Comparison of ENCODE assay signal across 8 cellular contexts in the genomic region with DNA sequence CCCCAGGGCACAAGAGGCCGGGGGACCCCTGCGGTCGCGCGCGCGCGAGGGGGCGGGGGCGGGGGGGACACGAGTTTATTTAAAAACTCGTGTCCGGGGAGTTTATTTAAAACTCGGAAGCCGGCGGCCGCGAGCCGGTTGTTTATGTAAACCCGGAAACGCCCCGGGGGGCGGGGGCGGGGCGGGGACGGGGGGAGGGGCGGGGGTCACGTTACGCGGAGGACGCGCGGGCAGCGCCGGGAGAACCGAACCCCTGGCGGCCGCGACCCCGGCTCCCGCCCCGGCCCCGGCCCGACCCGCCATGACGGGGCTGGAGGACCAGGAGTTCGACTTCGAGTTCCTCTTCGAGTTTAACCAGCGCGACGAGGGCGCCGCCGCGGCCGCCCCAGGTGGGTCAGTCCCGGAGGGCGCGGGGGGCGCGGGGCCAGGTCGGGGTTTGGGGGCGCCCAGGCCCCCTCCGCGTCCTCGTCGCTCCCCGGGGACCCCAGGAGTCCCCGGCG. TPM values are rescaled to one million over a fixed set of nuclear protein-coding genes. Genes with fewer than 3 reads are reported as not detected.
A peak's percentile ranks its signal among the peaks of the same experiment; 100 is the strongest.
DNase-seq lines count a peak whose midpoint lies in the region; ATAC-seq, FAIRE-seq and TF ChIP-seq lines count a peak whose summit lies in the region.

No MANE protein-coding gene starts in this region.

- no peak for ATAC-seq in GM19395 (IDR thresholded peaks at IDR 0.05; ENCODE audit: unreplicated experiment)

- 0 to 5% (median 1%) methylated on average over 9 to 71 of the region's 71 CpGs for whole genome bisulfite sequencing in adrenal gland, 4 donors

- DNase-seq in NCI-H146 (lab: John Stamatoyannopoulos, UW) (peak; percentile 63), NCI-H146 treated with DMSO at 0.1 percent for 48 hours (lab: John Stamatoyannopoulos, UW; ENCODE audit: unreplicated experiment) (no peak), OCI-M1 (lab: John Stamatoyannopoulos, UW) (peak; percentile 41), adrenal gland (peak in 6 of 7 donors; percentile 48 to 68 (median 62)), iPS-NIHi7 (ENCODE audit: extremely low spot score) (peak; percentile 64), RCC 7860 (ENCODE audit: low spot score) (no peak)
- DNase-seq in stimulated activated CD4-positive, alpha-beta T cell treated with anti-CD3 and anti-CD28 coated beads, Interleukin-2, amount 100 ng/mL, for 24 hours = peak; percentile 67 to 76

- FAIRE-seq in RCC 7860 (lab: Jason Lieb, UNC) = no peak

- peaks cover 6 to 38% of the 10 kb centered on the region in 2 donors for H3K4me1 ChIP-seq in adrenal gland (replicated peaks in 1 of 2)

- peak overlapping the region in 3 of 5 donors; percentile 43 to 88 (median 78) for H3K27ac ChIP-seq in adrenal gland

- H3K27me3 ChIP-seq in adrenal gland = no peaks in the 10 kb centered on the region

- no peaks in the 10 kb centered on the region for H3K36me3 ChIP-seq in adrenal gland (replicated peaks in 1 of 2)

- no peaks in the 10 kb centered on the region for H3K9me3 ChIP-seq in adrenal gland (replicated peaks in 1 of 3)

- no peak for TF ChIP-seq POLR2A in adrenal gland (IDR thresholded peaks at IDR 0.05)

- no peak for TF ChIP-seq CTCF in adrenal gland (IDR thresholded peaks at IDR 0.05)

- H3K4me3 ChIP-seq in adrenal gland = peak overlapping the region in 2 of 4 donors; percentile 61 to 99

- intact Hi-C loops in adrenal gland (cut with DNase I) = no loop called here

RNA-seq across cellular contexts. Expression of gene NFATC1, which starts 4.4 kb away (rescaled TPM):
- 10 to 100 TPM in 4 of 8 donors, 1 to 10 TPM in 4; 4.4 to 20.9 (median 11.1) TPM for total RNA-seq in adrenal gland
- 1 to 10 TPM; 1.4 to 7.0 (median 5.5) TPM for polyA plus RNA-seq in adrenal gland

Comparison
In these comparisons a context has a peak if more than half of its experiments do, and no peak if none do; other contexts are left out.
1. DNase-seq: peak in NCI-H146 (single experiment), OCI-M1 (single experiment), adrenal gland (6 of 7), iPS-NIHi7 (single experiment) and stimulated activated CD4-positive, alpha-beta T cell treated with anti-CD3 and anti-CD28 coated beads, Interleukin-2, amount 100 ng/mL, for 24 hours (2 of 2); none in NCI-H146 treated with DMSO at 0.1 percent for 48 hours (single experiment) and RCC 7860 (single experiment).